8 cellular contexts compared by ENCODE assay signal in genomic region chr14:73764881-73765280, GRCh38. TPM values are rescaled to one million over a fixed set of nuclear protein-coding genes. Genes with fewer than 3 reads are reported as not detected.
DNase-seq lines count a peak whose midpoint lies in the region; ATAC-seq, FAIRE-seq and TF ChIP-seq lines count a peak whose summit lies in the region.

No MANE protein-coding gene starts in this region.

- in situ Hi-C loops in K562 (cut with MboI): no loop called here

- no peak for TF ChIP-seq RAD21 in K562 (CRISPR knock-in tag; conservative IDR thresholded peaks at IDR 0.05 in 1 of 2, IDR thresholded peaks at IDR 0.05 in 1 of 2)

- TF ChIP-seq EP300 in K562 (IDR thresholded peaks at IDR 0.05; ENCODE audit: low read length) (no peak), upper lobe of left lung (IDR thresholded peaks at IDR 0.05) (no peak)

- H3K9me3 ChIP-seq in K562 (replicated peaks; ENCODE audit: control insufficient read depth, insufficient read depth, low read depth, low read length) (no peaks in the 10 kb centered on the region), lung (ENCODE audit: control insufficient read depth in 2 of 2, insufficient read depth in 1 of 2, low read length in 1 of 2) (no peaks in the 10 kb centered on the region), upper lobe of left lung (no peaks in the 10 kb centered on the region)

- TF ChIP-seq CTCF in activated CD8-positive, alpha-beta T cell treated with anti-CD3 and anti-CD28 coated beads for 36 hours (IDR thresholded peaks at IDR 0.05): no peak
- TF ChIP-seq CTCF in K562 (IDR thresholded peaks at IDR 0.05 in 2 of 3, conservative IDR thresholded peaks at IDR 0.05 in 1 of 3; ENCODE audit: insufficient read depth in 2 of 3, low read depth in 1 of 3, low read length in 3 of 3) (no peak), lung (IDR thresholded peaks at IDR 0.05; ENCODE audit: control extremely low read depth, extremely low read depth) (no peak), upper lobe of left lung (IDR thresholded peaks at IDR 0.05) (no peak), D721Med (IDR thresholded peaks at IDR 0.05; ENCODE audit: insufficient read depth, missing control alignments) (no peak)

- intact Hi-C loops in activated CD8-positive, alpha-beta T cell treated with anti-CD3 and anti-CD28 coated beads for 36 hours (cut with micrococcal nuclease): no loop called here
- intact Hi-C loops in K562 (cut with micrococcal nuclease): no loop called here

- peak overlapping the region; percentile 35 for H3K27ac Mint-ChIP-seq in activated CD8-positive, alpha-beta T cell treated with anti-CD3 and anti-CD28 coated beads for 36 hours
- no peak overlapping the region for H3K27ac Mint-ChIP-seq in activated CD8-positive, alpha-beta T cell treated with anti-CD3 and anti-CD28 coated beads, Interleukin-2, amount 10 ng/mL, durations not matched to agents 7 days and 5 days

- H3K4me3 ChIP-seq in K562 (no peak overlapping the region), lung (no peak overlapping the region), upper lobe of left lung (no peak overlapping the region)

- TF ChIP-seq POLR2A in K562 (conservative IDR thresholded peaks at IDR 0.05) (no peak), upper lobe of left lung (IDR thresholded peaks at IDR 0.05) (peak in 1 of 4 donors; percentile 41)

- POLR2A ChIA-PET in activated CD8-positive, alpha-beta T cell treated with anti-CD3 and anti-CD28 coated beads for 36 hours (lab: Charles Lee): interaction anchor here (12.8 kb wide), 1 partner anchor 20 kb away, joined by 211 read pairs; no protein-coding TSS in a partner anchor
- POLR2A ChIA-PET in activated CD8-positive, alpha-beta T cell treated with anti-CD3 and anti-CD28 coated beads, Interleukin-2, amount 10 ng/mL, durations not matched to agents 7 days and 5 days (lab: Charles Lee): interaction anchor here (2.7 to 2.8 kb wide), 2 partner anchors 10 to 21 kb away, joined by 6 to 15 read pairs; no protein-coding TSS in a partner anchor
- POLR2A ChIA-PET in K562 (lab: Yijun Ruan, JAX): interaction anchor here (1.1 to 2.2 kb wide), 2 partner anchors 8 to 12 kb away, joined by 3 to 5 read pairs; no protein-coding TSS in a partner anchor

- no peaks in the 10 kb centered on the region for H3K9me3 Mint-ChIP-seq in activated CD8-positive, alpha-beta T cell treated with anti-CD3 and anti-CD28 coated beads for 36 hours
- H3K9me3 Mint-ChIP-seq in activated CD8-positive, alpha-beta T cell treated with anti-CD3 and anti-CD28 coated beads, Interleukin-2, amount 10 ng/mL, durations not matched to agents 7 days and 5 days (ENCODE audit: insufficient read depth): no peaks in the 10 kb centered on the region

- no peak overlapping the region for H2AFZ ChIP-seq in K562 (ENCODE audit: low read depth, low read length)

- no peaks in the 10 kb centered on the region for H4K20me1 ChIP-seq in K562 (replicated peaks; ENCODE audit: control insufficient read depth, insufficient read depth, low read length)

- peaks cover 64% of the 10 kb centered on the region for H3K4me1 Mint-ChIP-seq in activated CD8-positive, alpha-beta T cell treated with anti-CD3 and anti-CD28 coated beads for 36 hours (ENCODE audit: low read depth)
- peaks cover 65% of the 10 kb centered on the region for H3K4me1 Mint-ChIP-seq in activated CD8-positive, alpha-beta T cell treated with anti-CD3 and anti-CD28 coated beads, Interleukin-2, amount 10 ng/mL, durations not matched to agents 7 days and 5 days (ENCODE audit: low read depth)

- peak overlapping the region in 1 of 2 experiments; percentile 83; a peak in 2 of 4 replicates for H3K9ac ChIP-seq in K562 (ENCODE audit: insufficient read depth in 1 of 2, low read depth in 2 of 2, low read length in 2 of 2)

- H3K36me3 Mint-ChIP-seq in activated CD8-positive, alpha-beta T cell treated with anti-CD3 and anti-CD28 coated beads for 36 hours (ENCODE audit: low read depth): peaks cover 8% of the 10 kb centered on the region
- H3K36me3 Mint-ChIP-seq in activated CD8-positive, alpha-beta T cell treated with anti-CD3 and anti-CD28 coated beads, Interleukin-2, amount 10 ng/mL, durations not matched to agents 7 days and 5 days (ENCODE audit: low read depth): peaks cover 13% of the 10 kb centered on the region

- H3K36me3 ChIP-seq in K562 (ENCODE audit: control insufficient read depth, insufficient read depth, low read length) (no peaks in the 10 kb centered on the region), lung (ENCODE audit: control insufficient read depth in 2 of 2, insufficient read depth in 2 of 2, low read length in 2 of 2) (no peaks in the 10 kb centered on the region), upper lobe of left lung (no peaks in the 10 kb centered on the region)

- FAIRE-seq in K562 (lab: Jason Lieb, UNC) (no peak), D721Med (lab: Jason Lieb, UNC) (no peak)

- no TSS peak for BruUV-seq in K562 (replicated peaks; lab: Mats Ljungman, UMichigan)

- peaks cover 69% of the 10 kb centered on the region for H3K79me2 ChIP-seq in K562 (ENCODE audit: control insufficient read depth, insufficient read depth, low read length)

- CTCF ChIA-PET in activated CD8-positive, alpha-beta T cell treated with anti-CD3 and anti-CD28 coated beads for 36 hours (lab: Charles Lee): interaction anchor here (1.0 to 1.8 kb wide), 2 partner anchors 20 to 36 kb away, joined by 4 to 7 read pairs; no protein-coding TSS in a partner anchor
- CTCF ChIA-PET in activated CD8-positive, alpha-beta T cell treated with anti-CD3 and anti-CD28 coated beads, Interleukin-2, amount 10 ng/mL, durations not matched to agents 7 days and 5 days (lab: Charles Lee): interaction anchor here (0.9 to 1.9 kb wide), 3 partner anchors 11 to 36 kb away, joined by 3 to 4 read pairs (median 3); no protein-coding TSS in a partner anchor
- CTCF ChIA-PET in K562 (lab: Yijun Ruan, JAX; ENCODE audit: low intra/inter-chr PET ratio): interaction anchor here (0.5 kb wide), 1 partner anchor 402 kb away, joined by 3 read pairs; no protein-coding TSS in a partner anchor

- no peaks in the 10 kb centered on the region for H3K27me3 ChIP-seq in K562 (ENCODE audit: control insufficient read depth in 2 of 2, insufficient read depth in 2 of 2, low read length in 2 of 2)
- H3K27me3 ChIP-seq in lung (ENCODE audit: control insufficient read depth, insufficient read depth): no peaks in the 10 kb centered on the region
- H3K27me3 ChIP-seq in upper lobe of left lung: no peaks in the 10 kb centered on the region

- H3K4me1 ChIP-seq in K562 (replicated peaks in 1 of 2; ENCODE audit: control insufficient read depth in 2 of 2, insufficient read depth in 2 of 2, low read length in 2 of 2) (peaks cover 35 to 59% of the 10 kb centered on the region in 2 experiments), lung (ENCODE audit: control insufficient read depth in 2 of 2, insufficient read depth in 2 of 2, low read length in 2 of 2) (peaks cover 33 to 48% of the 10 kb centered on the region in 2 donors), upper lobe of left lung (peaks cover 71 to 88% (median 83%) of the 10 kb centered on the region in 4 donors)

- H3K4me3 Mint-ChIP-seq in activated CD8-positive, alpha-beta T cell treated with anti-CD3 and anti-CD28 coated beads for 36 hours: no peak overlapping the region
- no peak overlapping the region for H3K4me3 Mint-ChIP-seq in activated CD8-positive, alpha-beta T cell treated with anti-CD3 and anti-CD28 coated beads, Interleukin-2, amount 10 ng/mL, durations not matched to agents 7 days and 5 days

- H3K27ac ChIP-seq in K562 (ENCODE audit: extremely low read depth, low read depth, low read length) (no peak overlapping the region), lung (ENCODE audit: low read depth in 1 of 2, low read length in 1 of 2) (peak overlapping the region; percentile 62 to 87), upper lobe of left lung (peak overlapping the region; percentile 71 to 98 (median 87))

- DNase-seq in activated CD8-positive, alpha-beta T cell treated with anti-CD3 and anti-CD28 coated beads for 36 hours: no peak
- DNase-seq in activated CD8-positive, alpha-beta T cell treated with anti-CD3 and anti-CD28 coated beads, Interleukin-2, amount 10 ng/mL, durations not matched to agents 7 days and 5 days: no peak
- DNase-seq in K562 (ENCODE audit: extremely low read depth in 1 of 4, low spot score in 3 of 4): no peak
- peak; percentile 79 for DNase-seq in lung (ENCODE audit: low spot score)
- peak in 1 of 2 donors; percentile 87 for DNase-seq in upper lobe of left lung
- no peak for DNase-seq in NCI-H128 (lab: John Stamatoyannopoulos, UW; ENCODE audit: unreplicated experiment)
- DNase-seq in D721Med (ENCODE audit: insufficient read length, low spot score): no peak

- H3K4me2 ChIP-seq in K562 (ENCODE audit: insufficient read depth, low read length): no peak overlapping the region

- WGBS in K562 (ENCODE audit: insufficient coverage, low coverage, missing lambda C conversion rate): 57% methylated on average over 4 of the region's 4 CpGs
- whole genome bisulfite sequencing in lung, 2 donors: 0 to 3% methylated on average over 4 of the region's 4 CpGs
- 8 to 15% methylated on average over 2 to 4 of the region's 4 CpGs for WGBS in upper lobe of left lung, 2 donors

- no peaks in the 10 kb centered on the region for H3K27me3 Mint-ChIP-seq in activated CD8-positive, alpha-beta T cell treated with anti-CD3 and anti-CD28 coated beads for 36 hours
- no peaks in the 10 kb centered on the region for H3K27me3 Mint-ChIP-seq in activated CD8-positive, alpha-beta T cell treated with anti-CD3 and anti-CD28 coated beads, Interleukin-2, amount 10 ng/mL, durations not matched to agents 7 days and 5 days (ENCODE audit: low read depth)

- H3K9me1 ChIP-seq in K562 (ENCODE audit: control insufficient read depth, insufficient read depth, low read length): no peaks in the 10 kb centered on the region

- no peak for ATAC-seq in activated CD8-positive, alpha-beta T cell treated with anti-CD3 and anti-CD28 coated beads for 36 hours
- no peak for ATAC-seq in activated CD8-positive, alpha-beta T cell treated with anti-CD3 and anti-CD28 coated beads, Interleukin-2, amount 10 ng/mL, durations not matched to agents 7 days and 5 days
- ATAC-seq in K562 (no peak), lung (ENCODE audit: insufficient read depth, low FRiP score) (no peak), upper lobe of left lung (ENCODE audit: low FRiP score in 2 of 2) (peak; percentile 58 to 77), GM18858 (IDR thresholded peaks at IDR 0.05; ENCODE audit: unreplicated experiment) (no peak)

RNA-seq across cellular contexts. Expression of gene PNMA1, which starts 50.7 kb away (rescaled TPM):
- 10 to 100 TPM; 22.9 to 24.1 TPM for total RNA-seq in activated CD8-positive, alpha-beta T cell treated with anti-CD3 and anti-CD28 coated beads for 36 hours
- 10 to 100 TPM; 24.4 to 25.6 TPM for total RNA-seq in activated CD8-positive, alpha-beta T cell treated with anti-CD3 and anti-CD28 coated beads, Interleukin-2, amount 10 ng/mL, durations not matched to agents 7 days and 5 days
- 5.1 and 6.7 TPM in 2 replicates for total RNA-seq in K562 (2011; cell fraction: chromatin; rRNA removed; ENCODE audit: low replicate concordance)
- 6.8 and 8.0 TPM in 2 replicates for total RNA-seq in K562 (2011; cell fraction: nucleolus; rRNA removed)
- total RNA-seq in K562 (2011; cell fraction: nucleoplasm; rRNA removed): 8.8 and 9.7 TPM in 2 replicates
- total RNA-seq in K562 (2014; rRNA removed) (4.6 and 4.7 TPM in 2 replicates), K562 (2014; rRNA removed; fragmentation: Illumina TruSeq; extraction: Trizol) (7.9 and 8.7 TPM in 2 replicates), K562 (2015; rRNA removed; fragmentation: Illumina TruSeq; extraction: Trizol) (6.6 and 7.1 TPM in 2 replicates), K562 (2021) (24.8 and 26.4 TPM in 2 replicates), lung (10 to 100 TPM; 31.9 to 34.1 TPM), upper lobe of left lung (10 to 100 TPM in 5 of 6 donors, 1 to 10 TPM in 1; 9.9 to 28.9 (median 15.2) TPM)
- polyA plus RNA-seq in K562 (2011; rRNA removed) (7.5 and 11.3 TPM in 2 replicates), K562 (2014; fragmentation: Illumina TruSeq; extraction: Trizol) (15.5 and 15.7 TPM in 2 replicates), K562 (2014; fragmentation: Nextera tagmentation; extraction: Ambion mirVana) (1 to 10 TPM; 1.7 to 2.4 TPM), K562 (2014; rRNA removed) (12.7 and 15.1 TPM in 2 replicates), lung (10 to 100 TPM; 11.0 to 19.6 TPM)
- polyA plus RNA-seq in K562 (2011; cell fraction: cytosol; rRNA removed): 6.3 and 7.9 TPM in 2 replicates
- polyA plus RNA-seq in K562 (2011; cell fraction: nucleus; rRNA removed): 6.2 and 6.9 TPM in 2 replicates
- 18.6 and 26.5 TPM in 2 replicates for polyA plus RNA-seq in K562 (2012)
- polyA minus RNA-seq in K562 (2011; rRNA and poly(A)+ RNA removed): 6.4 and 9.0 TPM in 2 replicates
- 4.3 and 7.6 TPM in 2 replicates for polyA minus RNA-seq in K562 (2011; cell fraction: cytosol; rRNA and poly(A)+ RNA removed)
- polyA minus RNA-seq in K562 (2011; cell fraction: nucleus; rRNA and poly(A)+ RNA removed): 3.3 and 3.4 TPM in 2 replicates

Comparison
In these comparisons a context has a peak if more than half of its experiments do, and no peak if none do; other contexts are left out.
1. ATAC-seq: peak in upper lobe of left lung (2 of 2); none in activated CD8-positive, alpha-beta T cell treated with anti-CD3 and anti-CD28 coated beads for 36 hours (single experiment), activated CD8-positive, alpha-beta T cell treated with anti-CD3 and anti-CD28 coated beads, Interleukin-2, amount 10 ng/mL, durations not matched to agents 7 days and 5 days (single experiment), K562 (single experiment), lung (single experiment) and GM18858 (single experiment).